In the genomic region with DNA sequence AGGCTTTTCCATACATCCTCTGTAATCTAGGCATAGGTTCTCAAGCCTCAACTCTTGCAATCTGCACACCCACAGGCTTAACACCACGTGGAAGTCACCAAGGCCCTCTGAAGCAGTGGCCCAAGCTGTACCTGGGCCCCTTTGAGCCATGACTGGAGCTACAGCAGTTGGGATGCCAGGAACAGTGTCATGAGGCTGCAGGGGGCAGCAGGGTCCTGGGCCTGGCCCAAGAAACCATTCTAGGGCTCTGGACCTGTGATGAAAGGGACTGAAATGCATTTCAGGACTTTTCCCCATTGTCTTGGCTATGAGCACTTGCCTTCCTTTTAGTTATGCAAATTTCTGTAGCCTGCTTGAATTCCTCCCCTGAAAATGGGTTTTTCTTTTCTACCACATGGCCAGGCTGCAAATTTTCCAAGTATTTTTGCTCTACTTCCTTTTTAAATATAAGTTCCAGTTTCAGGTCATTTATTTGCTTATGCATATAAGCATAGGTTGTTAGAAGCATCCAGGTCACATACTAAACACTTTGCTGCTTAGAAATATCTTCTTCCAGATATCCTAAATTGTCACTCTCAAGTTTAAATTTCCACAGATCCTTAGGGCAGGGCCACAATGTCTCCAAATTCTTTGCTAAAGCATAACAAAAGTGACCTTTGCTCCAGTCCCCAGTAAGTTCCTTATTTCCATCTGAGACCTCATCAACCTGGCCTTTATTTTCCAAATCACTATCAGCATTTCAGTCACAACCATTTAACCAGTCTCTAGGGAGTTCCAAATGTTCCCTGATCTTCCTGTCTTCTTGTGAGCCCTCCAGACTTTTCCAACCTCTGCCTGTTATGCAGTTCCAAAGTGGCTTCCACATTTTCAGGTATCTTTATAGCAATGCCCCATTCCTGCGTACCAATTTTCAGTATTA, we compare ENCODE assay signal across 1 cellular context.
TF ChIP-seq lines count a peak whose summit lies in the region.

No MANE protein-coding gene starts in this region.

TF ChIP-seq in WTC11, 78 proteins besides CTCF, POLR2A, EP300 and RAD21 (continued from another document):
- TF ChIP-seq ZNF138 (CRISPR knock-in tag; conservative IDR thresholded peaks at IDR 0.05) = no peak
- TF ChIP-seq, protein P1, sequence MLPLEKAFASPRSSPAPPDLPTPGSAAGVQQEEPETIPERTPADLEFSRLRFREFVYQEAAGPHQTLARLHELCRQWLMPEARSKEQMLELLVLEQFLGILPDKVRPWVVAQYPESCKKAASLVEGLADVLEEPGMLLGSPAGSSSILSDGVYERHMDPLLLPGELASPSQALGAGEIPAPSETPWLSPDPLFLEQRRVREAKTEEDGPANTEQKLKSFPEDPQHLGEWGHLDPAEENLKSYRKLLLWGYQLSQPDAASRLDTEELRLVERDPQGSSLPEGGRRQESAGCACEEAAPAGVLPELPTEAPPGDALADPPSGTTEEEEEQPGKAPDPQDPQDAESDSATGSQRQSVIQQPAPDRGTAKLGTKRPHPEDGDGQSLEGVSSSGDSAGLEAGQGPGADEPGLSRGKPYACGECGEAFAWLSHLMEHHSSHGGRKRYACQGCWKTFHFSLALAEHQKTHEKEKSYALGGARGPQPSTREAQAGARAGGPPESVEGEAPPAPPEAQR (CRISPR knock-in tag; IDR thresholded peaks at IDR 0.05) = no peak
- TF ChIP-seq KAT7 (CRISPR knock-in tag; IDR thresholded peaks at IDR 0.05; ENCODE audit: borderline replicate concordance) = no peak
- no peak for TF ChIP-seq NR3C1 (CRISPR knock-in tag; conservative IDR thresholded peaks at IDR 0.05; ENCODE audit: low read depth)
- TF ChIP-seq CREB1 (CRISPR knock-in tag; IDR thresholded peaks at IDR 0.05) = no peak
- no peak for TF ChIP-seq ZMAT4 (CRISPR knock-in tag; IDR thresholded peaks at IDR 0.05)
- TF ChIP-seq, protein P2, sequence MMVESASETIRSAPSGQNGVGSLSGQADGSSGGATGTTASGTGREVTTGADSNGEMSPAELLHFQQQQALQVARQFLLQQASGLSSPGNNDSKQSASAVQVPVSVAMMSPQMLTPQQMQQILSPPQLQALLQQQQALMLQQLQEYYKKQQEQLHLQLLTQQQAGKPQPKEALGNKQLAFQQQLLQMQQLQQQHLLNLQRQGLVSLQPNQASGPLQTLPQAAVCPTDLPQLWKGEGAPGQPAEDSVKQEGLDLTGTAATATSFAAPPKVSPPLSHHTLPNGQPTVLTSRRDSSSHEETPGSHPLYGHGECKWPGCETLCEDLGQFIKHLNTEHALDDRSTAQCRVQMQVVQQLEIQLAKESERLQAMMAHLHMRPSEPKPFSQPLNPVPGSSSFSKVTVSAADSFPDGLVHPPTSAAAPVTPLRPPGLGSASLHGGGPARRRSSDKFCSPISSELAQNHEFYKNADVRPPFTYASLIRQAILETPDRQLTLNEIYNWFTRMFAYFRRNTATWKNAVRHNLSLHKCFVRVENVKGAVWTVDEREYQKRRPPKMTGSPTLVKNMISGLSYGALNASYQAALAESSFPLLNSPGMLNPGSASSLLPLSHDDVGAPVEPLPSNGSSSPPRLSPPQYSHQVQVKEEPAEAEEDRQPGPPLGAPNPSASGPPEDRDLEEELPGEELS (CRISPR knock-in tag; IDR thresholded peaks at IDR 0.05) = no peak
- no peak for TF ChIP-seq ZNF416 (CRISPR knock-in tag; IDR thresholded peaks at IDR 0.05)
- TF ChIP-seq, protein P3, sequence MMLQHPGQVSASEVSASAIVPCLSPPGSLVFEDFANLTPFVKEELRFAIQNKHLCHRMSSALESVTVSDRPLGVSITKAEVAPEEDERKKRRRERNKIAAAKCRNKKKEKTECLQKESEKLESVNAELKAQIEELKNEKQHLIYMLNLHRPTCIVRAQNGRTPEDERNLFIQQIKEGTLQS (CRISPR knock-in tag; conservative IDR thresholded peaks at IDR 0.05) = no peak
- TF ChIP-seq NFATC4 (CRISPR knock-in tag; IDR thresholded peaks at IDR 0.05) = 0 out of 2 replicates have a peak, but pooled peaks have one; percentile 36
- TF ChIP-seq, protein P4, sequence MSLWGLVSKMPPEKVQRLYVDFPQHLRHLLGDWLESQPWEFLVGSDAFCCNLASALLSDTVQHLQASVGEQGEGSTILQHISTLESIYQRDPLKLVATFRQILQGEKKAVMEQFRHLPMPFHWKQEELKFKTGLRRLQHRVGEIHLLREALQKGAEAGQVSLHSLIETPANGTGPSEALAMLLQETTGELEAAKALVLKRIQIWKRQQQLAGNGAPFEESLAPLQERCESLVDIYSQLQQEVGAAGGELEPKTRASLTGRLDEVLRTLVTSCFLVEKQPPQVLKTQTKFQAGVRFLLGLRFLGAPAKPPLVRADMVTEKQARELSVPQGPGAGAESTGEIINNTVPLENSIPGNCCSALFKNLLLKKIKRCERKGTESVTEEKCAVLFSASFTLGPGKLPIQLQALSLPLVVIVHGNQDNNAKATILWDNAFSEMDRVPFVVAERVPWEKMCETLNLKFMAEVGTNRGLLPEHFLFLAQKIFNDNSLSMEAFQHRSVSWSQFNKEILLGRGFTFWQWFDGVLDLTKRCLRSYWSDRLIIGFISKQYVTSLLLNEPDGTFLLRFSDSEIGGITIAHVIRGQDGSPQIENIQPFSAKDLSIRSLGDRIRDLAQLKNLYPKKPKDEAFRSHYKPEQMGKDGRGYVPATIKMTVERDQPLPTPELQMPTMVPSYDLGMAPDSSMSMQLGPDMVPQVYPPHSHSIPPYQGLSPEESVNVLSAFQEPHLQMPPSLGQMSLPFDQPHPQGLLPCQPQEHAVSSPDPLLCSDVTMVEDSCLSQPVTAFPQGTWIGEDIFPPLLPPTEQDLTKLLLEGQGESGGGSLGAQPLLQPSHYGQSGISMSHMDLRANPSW (CRISPR knock-in tag; conservative IDR thresholded peaks at IDR 0.05; ENCODE audit: low read depth) = no peak
- TF ChIP-seq ZBTB21 (CRISPR knock-in tag; IDR thresholded peaks at IDR 0.05; ENCODE audit: borderline replicate concordance) = no peak
- TF ChIP-seq E2F4 (CRISPR knock-in tag; IDR thresholded peaks at IDR 0.05; ENCODE audit: borderline replicate concordance, low read depth) = no peak
- TF ChIP-seq, protein P5, sequence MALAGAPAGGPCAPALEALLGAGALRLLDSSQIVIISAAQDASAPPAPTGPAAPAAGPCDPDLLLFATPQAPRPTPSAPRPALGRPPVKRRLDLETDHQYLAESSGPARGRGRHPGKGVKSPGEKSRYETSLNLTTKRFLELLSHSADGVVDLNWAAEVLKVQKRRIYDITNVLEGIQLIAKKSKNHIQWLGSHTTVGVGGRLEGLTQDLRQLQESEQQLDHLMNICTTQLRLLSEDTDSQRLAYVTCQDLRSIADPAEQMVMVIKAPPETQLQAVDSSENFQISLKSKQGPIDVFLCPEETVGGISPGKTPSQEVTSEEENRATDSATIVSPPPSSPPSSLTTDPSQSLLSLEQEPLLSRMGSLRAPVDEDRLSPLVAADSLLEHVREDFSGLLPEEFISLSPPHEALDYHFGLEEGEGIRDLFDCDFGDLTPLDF (CRISPR knock-in tag; IDR thresholded peaks at IDR 0.05) = no peak
- no peak for TF ChIP-seq ZNF425 (CRISPR knock-in tag; conservative IDR thresholded peaks at IDR 0.05)
- TF ChIP-seq ATF1 (CRISPR knock-in tag; IDR thresholded peaks at IDR 0.05) = no peak
- TF ChIP-seq, protein P6, sequence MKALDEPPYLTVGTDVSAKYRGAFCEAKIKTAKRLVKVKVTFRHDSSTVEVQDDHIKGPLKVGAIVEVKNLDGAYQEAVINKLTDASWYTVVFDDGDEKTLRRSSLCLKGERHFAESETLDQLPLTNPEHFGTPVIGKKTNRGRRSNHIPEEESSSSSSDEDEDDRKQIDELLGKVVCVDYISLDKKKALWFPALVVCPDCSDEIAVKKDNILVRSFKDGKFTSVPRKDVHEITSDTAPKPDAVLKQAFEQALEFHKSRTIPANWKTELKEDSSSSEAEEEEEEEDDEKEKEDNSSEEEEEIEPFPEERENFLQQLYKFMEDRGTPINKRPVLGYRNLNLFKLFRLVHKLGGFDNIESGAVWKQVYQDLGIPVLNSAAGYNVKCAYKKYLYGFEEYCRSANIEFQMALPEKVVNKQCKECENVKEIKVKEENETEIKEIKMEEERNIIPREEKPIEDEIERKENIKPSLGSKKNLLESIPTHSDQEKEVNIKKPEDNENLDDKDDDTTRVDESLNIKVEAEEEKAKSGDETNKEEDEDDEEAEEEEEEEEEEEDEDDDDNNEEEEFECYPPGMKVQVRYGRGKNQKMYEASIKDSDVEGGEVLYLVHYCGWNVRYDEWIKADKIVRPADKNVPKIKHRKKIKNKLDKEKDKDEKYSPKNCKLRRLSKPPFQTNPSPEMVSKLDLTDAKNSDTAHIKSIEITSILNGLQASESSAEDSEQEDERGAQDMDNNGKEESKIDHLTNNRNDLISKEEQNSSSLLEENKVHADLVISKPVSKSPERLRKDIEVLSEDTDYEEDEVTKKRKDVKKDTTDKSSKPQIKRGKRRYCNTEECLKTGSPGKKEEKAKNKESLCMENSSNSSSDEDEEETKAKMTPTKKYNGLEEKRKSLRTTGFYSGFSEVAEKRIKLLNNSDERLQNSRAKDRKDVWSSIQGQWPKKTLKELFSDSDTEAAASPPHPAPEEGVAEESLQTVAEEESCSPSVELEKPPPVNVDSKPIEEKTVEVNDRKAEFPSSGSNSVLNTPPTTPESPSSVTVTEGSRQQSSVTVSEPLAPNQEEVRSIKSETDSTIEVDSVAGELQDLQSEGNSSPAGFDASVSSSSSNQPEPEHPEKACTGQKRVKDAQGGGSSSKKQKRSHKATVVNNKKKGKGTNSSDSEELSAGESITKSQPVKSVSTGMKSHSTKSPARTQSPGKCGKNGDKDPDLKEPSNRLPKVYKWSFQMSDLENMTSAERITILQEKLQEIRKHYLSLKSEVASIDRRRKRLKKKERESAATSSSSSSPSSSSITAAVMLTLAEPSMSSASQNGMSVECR (CRISPR knock-in tag; IDR thresholded peaks at IDR 0.05; ENCODE audit: borderline replicate concordance) = no peak
- no peak for TF ChIP-seq EMX1 (CRISPR knock-in tag; IDR thresholded peaks at IDR 0.05)
- no peak for TF ChIP-seq AR (CRISPR knock-in tag; IDR thresholded peaks at IDR 0.05)
- TF ChIP-seq ZNF423 (CRISPR knock-in tag; IDR thresholded peaks at IDR 0.05) = no peak
- TF ChIP-seq ZNF219 (CRISPR knock-in tag; IDR thresholded peaks at IDR 0.05; ENCODE audit: borderline replicate concordance) = no peak
- no peak for TF ChIP-seq MXD4 (CRISPR knock-in tag; IDR thresholded peaks at IDR 0.05; ENCODE audit: borderline replicate concordance)
